36 cellular contexts compared by ENCODE assay signal in genomic region chr1:220294754-220295419, GRCh38. TPM values are rescaled to one million over a fixed set of nuclear protein-coding genes. Genes with fewer than 3 reads are reported as not detected.
A peak's percentile ranks its signal among the peaks of the same experiment; 100 is the strongest.
DNase-seq lines count a peak whose midpoint lies in the region; ATAC-seq, FAIRE-seq and TF ChIP-seq lines count a peak whose summit lies in the region.
"Had no signal": no experiment of that assay in that cellular context is flagged by ENCODE, and none has a peak within 500 bp of the region (broad histone marks: within the 10 kb centered on the region; RNA-seq: fewer than 3 reads in every experiment).

No MANE protein-coding gene starts in this region.

- no peaks in the 10 kb centered on the region for H3K36me3 ChIP-seq in K562 (ENCODE audit: control insufficient read depth, insufficient read depth, low read length)
- no peaks in the 10 kb centered on the region for H3K36me3 ChIP-seq in osteoblast (ENCODE audit: insufficient read depth, low read length)
- H3K36me3 ChIP-seq: heart right ventricle, neutrophil, SJSA1, tibial artery had no signal

- no TSS peak for BruUV-seq in K562 (replicated peaks; lab: Mats Ljungman, UMichigan)

- H3K4me3 ChIP-seq in K562 = no peak overlapping the region
- H3K4me3 ChIP-seq in osteoblast (ENCODE audit: insufficient read depth, low read length) = peak overlapping the region; percentile 2
- H3K4me3 ChIP-seq: heart right ventricle, SJSA1, tibial artery had no signal

- FAIRE-seq in K562 (lab: Jason Lieb, UNC) = no peak
- FAIRE-seq: GM19239 had no signal

- H3K4me1 ChIP-seq in K562 (replicated peaks in 1 of 2; ENCODE audit: control insufficient read depth in 2 of 2, insufficient read depth in 2 of 2, low read length in 2 of 2) = peaks cover 0 to under 1% of the 10 kb centered on the region in 2 experiments; a peak in 3 of 5 replicates
- H3K4me1 ChIP-seq in osteoblast (ENCODE audit: insufficient read depth, low read length) = peaks cover 23% of the 10 kb centered on the region
- H3K4me1 ChIP-seq: Caco-2, SJSA1 had no signal

- CTCF ChIA-PET in K562 (lab: Yijun Ruan, JAX; ENCODE audit: low intra/inter-chr PET ratio) = interaction anchor here (1.1 kb wide), 1 partner anchor 482 kb away, joined by 4 read pairs; no protein-coding TSS in a partner anchor

- H2AFZ ChIP-seq in K562 (ENCODE audit: low read depth, low read length) (no peak overlapping the region), osteoblast (ENCODE audit: low read length) (no peak overlapping the region)

- H3K9ac ChIP-seq in K562 (ENCODE audit: insufficient read depth in 1 of 2, low read depth in 2 of 2, low read length in 2 of 2) = no peak overlapping the region

- no peaks in the 10 kb centered on the region for H4K20me1 ChIP-seq in K562 (replicated peaks; ENCODE audit: control insufficient read depth, insufficient read depth, low read length)
- H4K20me1 ChIP-seq in osteoblast (ENCODE audit: insufficient read depth, low read length) = no peaks in the 10 kb centered on the region

- no peak for TF ChIP-seq RAD21 in K562 (CRISPR knock-in tag; conservative IDR thresholded peaks at IDR 0.05 in 1 of 2, IDR thresholded peaks at IDR 0.05 in 1 of 2)

- POLR2A ChIA-PET in K562 (lab: Yijun Ruan, JAX) = interaction anchor here (1.2 kb wide), 1 partner anchor 9 kb away, joined by 3 read pairs; no protein-coding TSS in a partner anchor

- TF ChIP-seq POLR2A in K562 (conservative IDR thresholded peaks at IDR 0.05) = no peak

- WGBS in K562 (ENCODE audit: insufficient coverage, low coverage, missing lambda C conversion rate) = 17% methylated on average over 8 of the region's 8 CpGs

- no peak overlapping the region for H3K4me2 ChIP-seq in K562 (ENCODE audit: insufficient read depth, low read length)
- peak overlapping the region; percentile 54 for H3K4me2 ChIP-seq in osteoblast (ENCODE audit: insufficient read depth, low read length)

- H3K36me3 Mint-ChIP-seq in T-helper 17 cell (ENCODE audit: low read depth) = no peaks in the 10 kb centered on the region
- H3K36me3 Mint-ChIP-seq: activated CD8-positive, alpha-beta memory T cell treated with anti-CD3 and anti-CD28 coated beads, Interleukin-2, amount 10 ng/mL, durations not matched to agents 7 days and 5 days; activated naive CD8-positive, alpha-beta T cell treated with anti-CD3 and anti-CD28 coated beads, Interleukin-2, amount 10 ng/mL, durations not matched to agents 7 days and 5 days; CD14-positive monocyte; naive B cell; T-cell had no signal

- in situ Hi-C loops in K562 (cut with MboI) = no loop called here

- peaks cover 35% of the 10 kb centered on the region for H3K27me3 Mint-ChIP-seq in T-helper 17 cell

- intact Hi-C loops in K562 (cut with micrococcal nuclease) = loop anchor here (5.0 kb wide), 3 partner anchors 42 to 437 kb away; no protein-coding TSS in a partner anchor
- intact Hi-C loops in posterior cingulate gyrus (cut with DNase I) = no loop called here

- H3K79me2 ChIP-seq in K562 (ENCODE audit: control insufficient read depth, insufficient read depth, low read length) = no peaks in the 10 kb centered on the region
- H3K79me2 ChIP-seq in osteoblast (ENCODE audit: insufficient read depth, low read length) = no peaks in the 10 kb centered on the region

- no peak for ATAC-seq in K562
- no peak for ATAC-seq in T-helper 17 cell
- no peak for ATAC-seq in HG03175 (IDR thresholded peaks at IDR 0.05; ENCODE audit: unreplicated experiment)
- ATAC-seq: activated CD8-positive, alpha-beta memory T cell treated with anti-CD3 and anti-CD28 coated beads, Interleukin-2, amount 10 ng/mL, durations not matched to agents 7 days and 5 days; activated T-cell treated with anti-CD3 and anti-CD28 coated beads, Interleukin-2, amount 50 U/mL, for 4 hours; effector memory CD8-positive, alpha-beta T cell; heart right ventricle; sciatic nerve; T-cell had no signal

- no peak for TF ChIP-seq EP300 in K562 (IDR thresholded peaks at IDR 0.05; ENCODE audit: low read length)

- DNase-seq in DMS79 (lab: John Stamatoyannopoulos, UW) (peak; percentile 31), LHCN-M2 (ENCODE audit: low read depth) (peak; percentile 1), K562 (ENCODE audit: extremely low read depth in 1 of 4, low spot score in 3 of 4) (no peak), osteoblast (ENCODE audit: insufficient read length, low spot score, missing footprints) (peak; percentile 79), T-helper 17 cell (no peak), posterior cingulate gyrus (no peak)
- DNase-seq: activated B cell treated with CpG ODN at 0.5 μM for 24 hours; activated CD4-positive, alpha-beta T cell treated with anti-CD3 and anti-CD28 coated beads, Interleukin-2, amount 50 U/mL, for 4 hours; activated CD8-positive, alpha-beta memory T cell treated with anti-CD3 and anti-CD28 coated beads, Interleukin-2, amount 10 ng/mL, durations not matched to agents 7 days and 5 days; activated gamma-delta T cell; activated naive CD8-positive, alpha-beta T cell treated with anti-CD3 and anti-CD28 coated beads, Interleukin-2, amount 10 ng/mL, durations not matched to agents 7 days and 5 days; activated T-cell treated with anti-CD3 and anti-CD28 coated beads, Interleukin-2, amount 50 U/mL, for 4 hours; Caco-2; DMS53; effector memory CD8-positive, alpha-beta T cell; erythroblast; foreskin melanocyte; heart right ventricle; KG1; midbrain; naive B cell; NCI-H1436; NCI-H2081 treated with DMSO at 0.1 percent for 48 hours; NCI-H82; RPMI8226; stimulated activated CD4-positive, alpha-beta T cell treated with anti-CD3 and anti-CD28 coated beads, Interleukin-4, amount 100 ng/mL, for 24 hours; T-cell; tibial artery had no signal

- no peaks in the 10 kb centered on the region for H3K9me3 ChIP-seq in K562 (replicated peaks; ENCODE audit: control insufficient read depth, insufficient read depth, low read depth, low read length)
- no peaks in the 10 kb centered on the region for H3K9me3 ChIP-seq in osteoblast (ENCODE audit: low read depth, low read length)
- no peaks in the 10 kb centered on the region for H3K9me3 ChIP-seq in T-helper 17 cell (ENCODE audit: control insufficient read depth, low read length, poor library complexity, severe bottlenecking)
- H3K9me3 ChIP-seq: Caco-2, heart right ventricle, neutrophil, SJSA1, tibial artery had no signal

- no peak overlapping the region for H3K4me3 Mint-ChIP-seq in T-helper 17 cell
- H3K4me3 Mint-ChIP-seq: activated B cell treated with CpG ODN at 0.5 μM for 24 hours; activated CD8-positive, alpha-beta memory T cell treated with anti-CD3 and anti-CD28 coated beads, Interleukin-2, amount 10 ng/mL, durations not matched to agents 7 days and 5 days; activated naive CD8-positive, alpha-beta T cell treated with anti-CD3 and anti-CD28 coated beads, Interleukin-2, amount 10 ng/mL, durations not matched to agents 7 days and 5 days; activated T-cell treated with anti-CD3 and anti-CD28 coated beads, Interleukin-2, amount 50 U/mL, for 4 hours; CD14-positive monocyte; central memory CD8-positive, alpha-beta T cell; effector memory CD8-positive, alpha-beta T cell; naive B cell; T-cell had no signal

- TF ChIP-seq CTCF in K562 (IDR thresholded peaks at IDR 0.05 in 2 of 3, conservative IDR thresholded peaks at IDR 0.05 in 1 of 3; ENCODE audit: insufficient read depth in 2 of 3, low read depth in 1 of 3, low read length in 3 of 3) = no peak
- no peak for TF ChIP-seq CTCF in osteoblast (IDR thresholded peaks at IDR 0.05; ENCODE audit: extremely low read depth, low read depth, low read length)

- H3K27ac Mint-ChIP-seq in T-helper 17 cell = no peak overlapping the region
- H3K27ac Mint-ChIP-seq: activated B cell treated with CpG ODN at 0.5 μM for 24 hours; activated CD8-positive, alpha-beta memory T cell treated with anti-CD3 and anti-CD28 coated beads, Interleukin-2, amount 10 ng/mL, durations not matched to agents 7 days and 5 days; activated naive CD8-positive, alpha-beta T cell treated with anti-CD3 and anti-CD28 coated beads, Interleukin-2, amount 10 ng/mL, durations not matched to agents 7 days and 5 days; CD14-positive monocyte; effector memory CD8-positive, alpha-beta T cell; naive B cell; progenitor cell of endocrine pancreas; T-cell had no signal

- no peaks in the 10 kb centered on the region for H3K9me1 ChIP-seq in K562 (ENCODE audit: control insufficient read depth, insufficient read depth, low read length)

- H3K27me3 ChIP-seq in K562 (ENCODE audit: control insufficient read depth in 2 of 2, insufficient read depth in 2 of 2, low read length in 2 of 2) (peaks cover 8 to 12% of the 10 kb centered on the region in 2 experiments; a peak in 4 of 5 replicates), osteoblast (ENCODE audit: insufficient read depth, low read length) (peaks cover 16% of the 10 kb centered on the region)

- H3K27ac ChIP-seq in K562 (ENCODE audit: extremely low read depth, low read depth, low read length) (no peak overlapping the region), osteoblast (ENCODE audit: low read depth, low read length) (peak overlapping the region; percentile 60)
- H3K27ac ChIP-seq: heart right ventricle, neutrophil, SJSA1, tibial artery had no signal

- H3K4me1 Mint-ChIP-seq in T-helper 17 cell = peaks cover 2% of the 10 kb centered on the region
- H3K4me1 Mint-ChIP-seq: activated B cell treated with CpG ODN at 0.5 μM for 24 hours; activated CD8-positive, alpha-beta memory T cell treated with anti-CD3 and anti-CD28 coated beads, Interleukin-2, amount 10 ng/mL, durations not matched to agents 7 days and 5 days; activated naive CD8-positive, alpha-beta T cell treated with anti-CD3 and anti-CD28 coated beads, Interleukin-2, amount 10 ng/mL, durations not matched to agents 7 days and 5 days; central memory CD8-positive, alpha-beta T cell; naive B cell; T-cell had no signal

RNA-seq across cellular contexts. Expression of gene RAB3GAP2, which starts 22.6 kb away (rescaled TPM):
- 20.9 and 21.6 TPM in 2 replicates for total RNA-seq in LHCN-M2 (2014; rRNA removed)
- polyA plus RNA-seq in LHCN-M2 (2012) = 7.3 TPM
- 61.7 and 148 TPM in 2 replicates for total RNA-seq in K562 (2011; cell fraction: chromatin; rRNA removed; ENCODE audit: low replicate concordance)
- total RNA-seq in K562 (2011; cell fraction: nucleolus; rRNA removed) = 21.7 and 33.6 TPM in 2 replicates
- total RNA-seq in K562 (2011; cell fraction: nucleoplasm; rRNA removed) = 48.9 and 50.8 TPM in 2 replicates
- 21.1 and 21.4 TPM in 2 replicates for total RNA-seq in K562 (2014; rRNA removed)
- 39.5 and 40.1 TPM in 2 replicates for total RNA-seq in K562 (2014; rRNA removed; fragmentation: Illumina TruSeq; extraction: Trizol)
- 30.3 and 33.2 TPM in 2 replicates for total RNA-seq in K562 (2015; rRNA removed; fragmentation: Illumina TruSeq; extraction: Trizol)
- total RNA-seq in K562 (2021) = 48.7 and 50.0 TPM in 2 replicates
- polyA plus RNA-seq in K562 (2011; rRNA removed) = 46.1 and 69.1 TPM in 2 replicates
- polyA plus RNA-seq in K562 (2011; cell fraction: cytosol; rRNA removed) = 21.1 and 29.2 TPM in 2 replicates
- 49.6 and 50.5 TPM in 2 replicates for polyA plus RNA-seq in K562 (2011; cell fraction: nucleus; rRNA removed)
- polyA plus RNA-seq in K562 (2012) = 25.3 and 31.0 TPM in 2 replicates
- 28.1 and 32.2 TPM in 2 replicates for polyA plus RNA-seq in K562 (2014; fragmentation: Illumina TruSeq; extraction: Trizol)
- polyA plus RNA-seq in K562 (2014; fragmentation: Nextera tagmentation; extraction: Ambion mirVana) = 10 to 100 TPM; 14.1 to 17.2 TPM
- polyA plus RNA-seq in K562 (2014; rRNA removed) = 19.1 and 23.2 TPM in 2 replicates
- polyA minus RNA-seq in K562 (2011; rRNA and poly(A)+ RNA removed) = 224 and 294 TPM in 2 replicates
- 23.4 and 60.6 TPM in 2 replicates for polyA minus RNA-seq in K562 (2011; cell fraction: cytosol; rRNA and poly(A)+ RNA removed)
- 26.7 and 41.5 TPM in 2 replicates for polyA minus RNA-seq in K562 (2011; cell fraction: nucleus; rRNA and poly(A)+ RNA removed)
- total RNA-seq in osteoblast = 42.4 and 44.2 TPM in 2 replicates
- total RNA-seq in T-helper 17 cell = 10 to 100 TPM; 46.6 to 49.1 TPM

Comparison
In these comparisons a context has a peak if more than half of its experiments do, and no peak if none do; other contexts are left out.
1. DNase-seq: peak in DMS79 (single experiment), LHCN-M2 (single experiment) and osteoblast (single experiment); none in K562 (0 of 4), T-helper 17 cell (0 of 3) and posterior cingulate gyrus (0 of 10).